ENCODE assay signal across 11 cellular contexts in the genomic region with DNA sequence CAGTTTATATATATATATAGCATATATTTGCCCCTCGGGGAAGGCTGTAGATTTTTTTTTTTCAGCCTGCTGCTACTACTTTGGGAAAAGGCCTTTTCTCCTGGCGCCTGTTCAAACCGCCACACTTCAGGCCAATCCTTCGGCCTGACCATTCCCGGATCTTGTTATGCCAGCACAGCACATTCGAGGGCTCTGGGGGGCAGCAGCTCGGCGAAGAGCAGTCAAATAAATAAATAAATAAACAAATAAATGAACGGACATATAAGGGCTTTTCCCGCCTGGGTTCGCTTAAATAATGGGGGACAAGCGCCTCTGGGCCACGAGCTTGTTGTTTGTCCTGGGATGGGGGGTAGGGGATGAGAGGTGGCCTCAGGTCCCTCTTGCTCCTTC. TPM values are rescaled to one million over a fixed set of nuclear protein-coding genes. Genes with fewer than 3 reads are reported as not detected.
DNase-seq lines count a peak whose midpoint lies in the region; ATAC-seq and TF ChIP-seq lines count a peak whose summit lies in the region.
"Had no signal": no experiment of that assay in that cellular context is flagged by ENCODE, and none has a peak within 500 bp of the region (broad histone marks: within the 10 kb centered on the region; RNA-seq: fewer than 3 reads in every experiment).

No MANE protein-coding gene starts in this region.

- DNase-seq in HCT116 (ENCODE audit: low read depth, low spot score) (no peak), astrocyte of the spinal cord (ENCODE audit: low read depth, low spot score) (peak; percentile 61), mesothelial cell of epicardium (ENCODE audit: low spot score in 2 of 2, unreplicated experiment in 2 of 2) (no peak), GM20000 (ENCODE audit: low spot score) (no peak)
- no peak for DNase-seq in activated naive CD4-positive, alpha-beta T cell treated with anti-CD3 and anti-CD28 coated beads, Interleukin-2, amount 50 U/mL, for 16 hours
- DNase-seq: amniotic stem cell had no signal

- in situ Hi-C loops in astrocyte of the spinal cord (cut with HindIII; ENCODE audit: low sequenced_read_pairs): no loop called here

- ATAC-seq in HCT116 (no peak), HG03342 (IDR thresholded peaks at IDR 0.05; ENCODE audit: unreplicated experiment) (no peak), GM19397 (IDR thresholded peaks at IDR 0.05; ENCODE audit: unreplicated experiment) (no peak)

- H2AFZ ChIP-seq in ACC112 (ENCODE audit: low read length, unreplicated experiment): peak overlapping the region; percentile 95
- peak overlapping the region; percentile 66 for H2AFZ ChIP-seq in HCT116 (ENCODE audit: low read depth, low read length, poor library complexity, severe bottlenecking)

- TF ChIP-seq POLR2A in HCT116 (IDR thresholded peaks at IDR 0.05; ENCODE audit: borderline replicate concordance, extremely low read depth, insufficient read depth, insufficient read length): no peak

- peaks cover 49% of the 10 kb centered on the region for H3K79me2 ChIP-seq in ACC112 (ENCODE audit: control insufficient read depth, insufficient read depth, low read length, unreplicated experiment)
- H3K79me2 ChIP-seq in HCT116 (ENCODE audit: insufficient read depth, low read length): no peaks in the 10 kb centered on the region

- H3K4me1 ChIP-seq in ACC112 (ENCODE audit: control insufficient read depth, insufficient read depth, low read length, unreplicated experiment) (peaks cover 25% of the 10 kb centered on the region), HCT116 (ENCODE audit: control insufficient read depth in 1 of 2, insufficient read depth in 2 of 2, low read length in 2 of 2) (peaks cover 5 to 22% of the 10 kb centered on the region in 2 experiments; a peak in 3 of 4 replicates)

- H3K36me3 Mint-ChIP-seq in mesothelial cell of epicardium: peaks cover 3% of the 10 kb centered on the region
- H3K36me3 Mint-ChIP-seq: T-cell had no signal

- no peaks in the 10 kb centered on the region for H4K20me1 ChIP-seq in HCT116 (ENCODE audit: insufficient read depth)

- H3K9me3 ChIP-seq in HCT116 (ENCODE audit: control insufficient read depth in 1 of 2, insufficient read depth in 1 of 2, low read depth in 1 of 2, low read length in 2 of 2): no peaks in the 10 kb centered on the region

- H3K9ac ChIP-seq in HCT116 (ENCODE audit: low read length): 0 out of 2 replicates have a peak overlapping the region, but pooled peaks have one; percentile 23

- H3K4me1 Mint-ChIP-seq in mesothelial cell of epicardium: peaks cover 6% of the 10 kb centered on the region

- CTCF ChIA-PET in HCT116 (lab: Charles Lee): interaction anchor here (0.6 to 6.5 kb wide), 17 partner anchors 9 to 1025 kb away, joined by 3 to 109 read pairs (median 6); partner anchors contain the start of gene HOXD8

- no peaks in the 10 kb centered on the region for H3K9me2 ChIP-seq in HCT116 (ENCODE audit: insufficient read depth)

- TF ChIP-seq CTCF in HCT116 (IDR thresholded peaks at IDR 0.05 in 2 of 3, conservative IDR thresholded peaks at IDR 0.05 in 1 of 3; ENCODE audit: borderline replicate concordance in 1 of 3, insufficient read depth in 1 of 3, low read depth in 2 of 3, low read length in 2 of 3) (no peak), astrocyte of the spinal cord (IDR thresholded peaks at IDR 0.05; ENCODE audit: low read depth, low read length) (no peak), mesothelial cell of epicardium (IDR thresholded peaks at IDR 0.05; ENCODE audit: unreplicated experiment) (no peak), GM20000 (IDR thresholded peaks at IDR 0.05; ENCODE audit: extremely low read depth, missing control alignments) (no peak)

- peak overlapping the region; percentile 76 for H3K27ac ChIP-seq in ACC112 (ENCODE audit: low read depth, low read length)
- H3K27ac ChIP-seq in HCT116 (ENCODE audit: low read depth, low read length): no peak overlapping the region

- RAD21 ChIA-PET in HCT116 (lab: Charles Lee; ENCODE audit: low non-redundant PET in 1 of 2, low total read pairs in 2 of 2, uncharacterized antibody in 2 of 2, unreplicated experiment in 2 of 2): interaction anchor here (0.6 to 2.2 kb wide), 10 partner anchors 307 to 1106 kb away, joined by 3 to 16 read pairs (median 6); no protein-coding TSS in a partner anchor

- no peaks in the 10 kb centered on the region for H3K36me3 ChIP-seq in ACC112 (ENCODE audit: insufficient read depth, low read length)
- no peaks in the 10 kb centered on the region for H3K36me3 ChIP-seq in HCT116 (ENCODE audit: control insufficient read depth in 1 of 2, insufficient read depth in 2 of 2, low read length in 2 of 2)

- intact Hi-C loops in HCT116 (cut with micrococcal nuclease): loop anchor here (1.0 kb wide), 3 partner anchors 315 to 498 kb away; no protein-coding TSS in a partner anchor

- H3K4me3 ChIP-seq in ACC112 (ENCODE audit: low read depth, low read length) (peak overlapping the region; percentile 83), HCT116 (replicated peaks in 1 of 2; ENCODE audit: low read depth in 1 of 2, low read length in 2 of 2) (peak overlapping the region; percentile 25 to 40; a peak in 3 of 4 replicates), astrocyte of the spinal cord (ENCODE audit: low read depth, low read length) (peak overlapping the region; percentile 49)

- no peaks in the 10 kb centered on the region for H3K9me3 Mint-ChIP-seq in mesothelial cell of epicardium

- H3K27me3 Mint-ChIP-seq in mesothelial cell of epicardium (ENCODE audit: low read depth): peaks cover 95% of the 10 kb centered on the region

- peak overlapping the region; percentile 60 for H3K4me3 Mint-ChIP-seq in mesothelial cell of epicardium

- TF ChIP-seq RAD21 in HCT116 (IDR thresholded peaks at IDR 0.05; ENCODE audit: low read depth): no peak

- H3K27me3 ChIP-seq in ACC112 (ENCODE audit: insufficient read depth, low read length) (no peaks in the 10 kb centered on the region), HCT116 (ENCODE audit: insufficient read depth, low read length) (no peaks in the 10 kb centered on the region)

- H3K4me2 ChIP-seq in HCT116 (ENCODE audit: low read length): peak overlapping the region; percentile 78

- no TSS peak for BruUV-seq in HCT116 (replicated peaks; lab: Mats Ljungman, UMichigan)

- H3K27ac Mint-ChIP-seq in mesothelial cell of epicardium: no peak overlapping the region
- H3K27ac Mint-ChIP-seq: T-cell had no signal

- POLR2A ChIA-PET in HCT116 (lab: Charles Lee): interaction anchor here (1.1 kb wide), 1 partner anchor 414 kb away, joined by 4 read pairs; no protein-coding TSS in a partner anchor

TF ChIP-seq in HCT116, 20 proteins besides CTCF, POLR2A, EP300 and RAD21:
- no peak for TF ChIP-seq FOSL1 (IDR thresholded peaks at IDR 0.05; ENCODE audit: low read depth)
- TF ChIP-seq, protein P1, sequence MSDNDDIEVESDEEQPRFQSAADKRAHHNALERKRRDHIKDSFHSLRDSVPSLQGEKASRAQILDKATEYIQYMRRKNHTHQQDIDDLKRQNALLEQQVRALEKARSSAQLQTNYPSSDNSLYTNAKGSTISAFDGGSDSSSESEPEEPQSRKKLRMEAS (IDR thresholded peaks at IDR 0.05): no peak
- TF ChIP-seq JUND (IDR thresholded peaks at IDR 0.05): no peak
- TF ChIP-seq EGR1 (IDR thresholded peaks at IDR 0.05; ENCODE audit: low read depth): no peak
- no peak for TF ChIP-seq ZNF274 (IDR thresholded peaks at IDR 0.05; ENCODE audit: low read depth, low read length)
- TF ChIP-seq EZH2 (IDR thresholded peaks at IDR 0.05): no peak
- TF ChIP-seq ZFX (IDR thresholded peaks at IDR 0.05): no peak
- no peak for TF ChIP-seq ELF1 (IDR thresholded peaks at IDR 0.05; ENCODE audit: borderline replicate concordance, low read depth)
- no peak for TF ChIP-seq SP1 (IDR thresholded peaks at IDR 0.05; ENCODE audit: low read depth)
- TF ChIP-seq TCF7L2 (IDR thresholded peaks at IDR 0.05; ENCODE audit: borderline replicate concordance, extremely low read depth, insufficient read depth, insufficient read length): no peak
- no peak for TF ChIP-seq YY1 (IDR thresholded peaks at IDR 0.05; ENCODE audit: extremely low read depth, insufficient replicate concordance, low read depth, low read length)

RNA-seq across cellular contexts. Expression of gene HOXD8, which starts 10.6 kb away (rescaled TPM):
- 6.0 TPM for total RNA-seq in HCT116 (2021; ENCODE audit: unreplicated experiment)
- 2.3 and 3.0 TPM in 2 replicates for polyA plus RNA-seq in HCT116 (2012)
- 0.29 to 0.58 TPM (median 0.40 TPM) in 3 replicates for total RNA-seq in mesothelial cell of epicardium
- total RNA-seq: T-cell had no signal

RNA-seq across cellular contexts. Expression of gene HOXD4, which starts 11.2 kb away (rescaled TPM):
- total RNA-seq in HCT116 (2021; ENCODE audit: unreplicated experiment): 0.61 TPM
- 0.07 and 0.39 TPM in 2 replicates for polyA plus RNA-seq in HCT116 (2012)
- 0.67 to 1.4 TPM (median 1.3 TPM) in 3 replicates for total RNA-seq in mesothelial cell of epicardium
- total RNA-seq: LHCN-M2, T-cell had no signal

RNA-seq across cellular contexts. Expression of gene HOXD3, which starts 17.0 kb away (rescaled TPM):
- total RNA-seq in HCT116 (2021; ENCODE audit: unreplicated experiment): 1.4 TPM
- 0.17 and 0.29 TPM in 2 replicates for polyA plus RNA-seq in HCT116 (2012)
- total RNA-seq in mesothelial cell of epicardium: 0.93 to 1.1 TPM (median 1.1 TPM) in 3 replicates
- total RNA-seq: LHCN-M2 had no signal

RNA-seq across cellular contexts. Expression of gene HOXD9, which starts 17.6 kb away (rescaled TPM):
- total RNA-seq in HCT116 (2021; ENCODE audit: unreplicated experiment) (not detected), mesothelial cell of epicardium (0.93 to 1.2 TPM (median 1.1 TPM) in 3 replicates)
- polyA plus RNA-seq in HCT116 (2012): 0.05 TPM in 2 replicates

RNA-seq across cellular contexts. Expression of gene HOXD10, which starts 23.5 kb away (rescaled TPM):
- total RNA-seq in HCT116 (2021; ENCODE audit: unreplicated experiment) (not detected), mesothelial cell of epicardium (3.2 to 4.1 TPM (median 3.9 TPM) in 3 replicates)
- 0.09 TPM in 1 of 2 replicates, not detected in the other for polyA plus RNA-seq in HCT116 (2012)
- total RNA-seq: LHCN-M2, T-cell had no signal

Comparison
In these comparisons a context has a peak if more than half of its experiments do, and no peak if none do; other contexts are left out.
1. H3K4me3 ChIP-seq: peak in every context shown above with its lines; median percentile 83 in ACC112; 49 in astrocyte of the spinal cord; 32 in HCT116.